ENCODE assay signal across 8 cellular contexts in the genomic region with DNA sequence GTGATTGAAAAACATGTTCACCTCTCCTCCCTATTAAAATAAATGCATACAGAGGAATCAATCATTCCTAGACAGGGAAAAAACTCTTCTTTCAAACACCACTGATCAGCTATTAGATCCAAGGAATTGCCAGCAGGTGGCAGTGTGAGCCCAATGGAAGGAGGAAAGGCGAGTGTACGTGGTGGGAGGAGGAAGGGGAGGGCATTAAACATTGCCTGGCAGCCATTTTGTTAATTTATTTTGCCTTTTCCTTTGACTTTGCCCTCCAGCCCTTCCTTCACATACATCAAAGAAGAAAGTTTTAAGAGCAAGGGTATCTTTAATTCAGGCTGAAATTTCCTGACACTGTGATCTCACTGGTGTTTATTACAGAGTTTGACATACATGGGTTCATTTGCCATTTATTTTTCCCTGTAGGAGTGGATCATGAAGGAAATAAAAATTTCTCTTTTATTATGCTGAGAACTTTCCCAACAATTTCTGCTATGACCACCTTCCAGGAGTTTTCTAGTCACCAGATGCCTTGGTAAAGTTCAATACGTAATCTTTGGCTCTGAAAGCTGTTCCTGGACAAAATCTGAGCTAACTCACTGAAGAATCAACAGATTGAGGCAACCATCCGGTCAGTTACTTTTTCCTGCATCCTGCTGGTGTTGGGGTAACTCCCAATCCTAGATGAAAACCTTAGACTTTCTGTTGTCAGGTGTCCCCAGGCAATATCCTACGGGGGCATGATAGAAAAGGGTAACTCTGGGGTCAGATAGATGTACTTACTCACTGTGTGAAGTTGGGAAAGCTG. TPM values are rescaled to one million over a fixed set of nuclear protein-coding genes. Genes with fewer than 3 reads are reported as not detected.
DNase-seq lines count a peak whose midpoint lies in the region; ATAC-seq, FAIRE-seq and TF ChIP-seq lines count a peak whose summit lies in the region.

No MANE protein-coding gene starts in this region.

- peak; percentile 45 for TF ChIP-seq POLR2A in endothelial cell of umbilical vein (IDR thresholded peaks at IDR 0.05; ENCODE audit: low read depth, low read length)

- no peaks in the 10 kb centered on the region for H3K36me3 ChIP-seq in A673 (ENCODE audit: insufficient read depth, low read length, poor library complexity, severe bottlenecking)
- no peaks in the 10 kb centered on the region for H3K36me3 ChIP-seq in HUES6 (ENCODE audit: control insufficient read depth, insufficient read depth, low read length)
- no peaks in the 10 kb centered on the region for H3K36me3 ChIP-seq in NT2/D1 (ENCODE audit: insufficient read depth, insufficient read length, low read length)
- no peaks in the 10 kb centered on the region for H3K36me3 ChIP-seq in endothelial cell of umbilical vein (ENCODE audit: control insufficient read depth in 2 of 2, extremely low read depth in 1 of 2, insufficient read depth in 2 of 2, low read length in 2 of 2)

- no peaks in the 10 kb centered on the region for H3K27me3 ChIP-seq in A673 (replicated peaks; ENCODE audit: insufficient read depth, low read depth, low read length, poor library complexity)
- H3K27me3 ChIP-seq in HUES6 (ENCODE audit: control insufficient read depth, insufficient read depth, low read length) = no peaks in the 10 kb centered on the region
- no peaks in the 10 kb centered on the region for H3K27me3 ChIP-seq in NT2/D1 (ENCODE audit: insufficient read depth, insufficient read length)
- H3K27me3 ChIP-seq in endothelial cell of umbilical vein (ENCODE audit: control insufficient read depth in 2 of 2, insufficient read depth in 2 of 2, low read length in 2 of 2) = peaks cover 0 to 2% of the 10 kb centered on the region in 2 experiments

- dilution Hi-C loops in endothelial cell of umbilical vein (cut with MboI; ENCODE audit: extremely low pct_ligation_motif_present, low sequenced_read_pairs) = no loop called here

- peak; percentile 87 for FAIRE-seq in endothelial cell of umbilical vein (lab: Jason Lieb, UNC)

- CTCF ChIA-PET in A673 (lab: Charles Lee) (interaction anchor here (0.8 to 3.1 kb wide), 15 partner anchors 10 to 438 kb away, joined by 3 to 33 read pairs (median 5); partner anchors contain the start of genes AHCYL1 and GSTM1), endothelial cell of umbilical vein (lab: Charles Lee) (interaction anchor here (0.6 to 4.9 kb wide), 56 partner anchors 8 to 465 kb away, joined by 3 to 565 read pairs (median 4); partner anchors contain the start of genes AHCYL1, AMPD2, EPS8L3 and GNAT2)

- H3K4me1 ChIP-seq in A673 (ENCODE audit: insufficient read depth, low read length, poor library complexity, severe bottlenecking) (peaks cover 21% of the 10 kb centered on the region), HUES6 (ENCODE audit: control insufficient read depth, insufficient read depth, low read length) (peaks cover 13% of the 10 kb centered on the region), NT2/D1 (ENCODE audit: insufficient read depth, insufficient read length) (peaks cover 5% of the 10 kb centered on the region), endothelial cell of umbilical vein (ENCODE audit: control insufficient read depth, extremely low read depth, insufficient read depth, low read length) (peaks cover 29% of the 10 kb centered on the region)

- peaks cover 39% of the 10 kb centered on the region for H3K79me2 ChIP-seq in endothelial cell of umbilical vein (ENCODE audit: control insufficient read depth, insufficient read depth, low read length)

- POLR2A ChIA-PET in A673 (lab: Charles Lee; ENCODE audit: low non-redundant PET) (no interaction called here), endothelial cell of umbilical vein (lab: Charles Lee) (interaction anchor here (0.9 to 1.5 kb wide), 2 partner anchors 14 to 94 kb away, joined by 3 to 7 read pairs; no protein-coding TSS in a partner anchor)

- H2AFZ ChIP-seq in endothelial cell of umbilical vein (ENCODE audit: low read depth, low read length) = peak overlapping the region; percentile 9

- no peaks in the 10 kb centered on the region for H4K20me1 ChIP-seq in endothelial cell of umbilical vein (replicated peaks; ENCODE audit: control insufficient read depth, extremely low read depth, insufficient read depth, low read length)

- H3K9me3 ChIP-seq in A673 (ENCODE audit: low read depth, low read length, poor library complexity, severe bottlenecking) (no peaks in the 10 kb centered on the region), HUES6 (ENCODE audit: control insufficient read depth, insufficient read depth, low read depth, low read length) (no peaks in the 10 kb centered on the region), NT2/D1 (ENCODE audit: insufficient read depth, low read length) (no peaks in the 10 kb centered on the region), endothelial cell of umbilical vein (replicated peaks; ENCODE audit: control insufficient read depth, insufficient read depth, low read length) (no peaks in the 10 kb centered on the region)

- DNase-seq in A673 (ENCODE audit: low spot score) (peak; percentile 95), NT2/D1 (ENCODE audit: low read depth, low spot score) (peak; percentile 86), endothelial cell of umbilical vein (ENCODE audit: low read depth, low spot score) (peak; percentile 88), midbrain (lab: John Stamatoyannopoulos, UW) (peak; percentile 91)
- peak; percentile 89 for DNase-seq in activated CD8-positive, alpha-beta memory T cell treated with anti-CD3 and anti-CD28 coated beads, Interleukin-2, amount 50 U/mL, for 4 hours
- DNase-seq in stimulated activated CD8-positive, alpha-beta memory T cell treated with anti-CD3 and anti-CD28 coated beads, Interleukin-15, amount 100 ng/mL, for 24 hours (ENCODE audit: low read depth) = peak; percentile 65

- H3K9me1 ChIP-seq in endothelial cell of umbilical vein (replicated peaks; ENCODE audit: control insufficient read depth, extremely low read depth, insufficient read depth, low read length) = peaks cover 2% of the 10 kb centered on the region

- TF ChIP-seq CTCF in A673 (conservative IDR thresholded peaks at IDR 0.05; ENCODE audit: low read depth, low read length) (peak; percentile 90), endothelial cell of umbilical vein (IDR thresholded peaks at IDR 0.05; ENCODE audit: extremely low read depth in 1 of 2, insufficient read depth in 1 of 2, low read depth in 1 of 2, low read length in 2 of 2) (peak; percentile 74 to 82)

- H3K27ac ChIP-seq in A673 (ENCODE audit: low read depth, low read length, poor library complexity, severe bottlenecking) = peak overlapping the region; percentile 94
- H3K27ac ChIP-seq in HUES6 (ENCODE audit: low read depth, low read length) = peak overlapping the region; percentile 27; the same call in 1 of the 2 replicates
- peak overlapping the region; percentile 87 for H3K27ac ChIP-seq in endothelial cell of umbilical vein (ENCODE audit: insufficient read depth, low read depth, low read length)

- intact Hi-C loops in A673 (cut with micrococcal nuclease; ENCODE audit: unreplicated experiment) = loop anchor here (1.0 to 5.0 kb wide), 4 partner anchors 76 to 438 kb away; partner anchors contain the start of gene AHCYL1
- intact Hi-C loops in endothelial cell of umbilical vein (cut with micrococcal nuclease) = loop anchor here (1.0 to 10.0 kb wide), 6 partner anchors 75 to 438 kb away; partner anchors contain the start of gene AHCYL1

- H3K9ac ChIP-seq in HUES6 (ENCODE audit: low read length) = peak overlapping the region; percentile 26
- peak overlapping the region; percentile 24 for H3K9ac ChIP-seq in NT2/D1 (ENCODE audit: insufficient read length, low read depth)
- peak overlapping the region; percentile 97 for H3K9ac ChIP-seq in endothelial cell of umbilical vein (replicated peaks; ENCODE audit: extremely low read depth, insufficient read depth, low read length)

- BruUV-seq in A673 (replicated peaks; lab: Mats Ljungman, UMichigan) = no TSS peak
- BruUV-seq in endothelial cell of umbilical vein (replicated peaks; lab: Mats Ljungman, UMichigan) = no TSS peak

- peak overlapping the region; percentile 95 for H3K4me2 ChIP-seq in endothelial cell of umbilical vein (ENCODE audit: insufficient read depth, low read length)

- H3K4me3 ChIP-seq in A673 (ENCODE audit: low read depth, low read length, poor library complexity, severe bottlenecking) = peak overlapping the region; percentile 95
- H3K4me3 ChIP-seq in HUES6 (ENCODE audit: low read depth, low read length) = peak overlapping the region; percentile 99
- no peak overlapping the region for H3K4me3 ChIP-seq in NT2/D1 (ENCODE audit: insufficient read length, low read depth)
- H3K4me3 ChIP-seq in endothelial cell of umbilical vein (replicated peaks in 1 of 3; ENCODE audit: insufficient read depth in 1 of 3, low read depth in 1 of 3, low read length in 3 of 3) = peak overlapping the region in 1 of 3 experiments; percentile 98

- ATAC-seq in GM18868 (IDR thresholded peaks at IDR 0.05; ENCODE audit: unreplicated experiment) = peak; percentile 43

RNA-seq across cellular contexts. Expression of gene GNAI3, which starts 1.9 kb away (rescaled TPM):
- total RNA-seq in A673 (2021) (11.1 and 12.8 TPM in 2 replicates), endothelial cell of umbilical vein (12.9 and 14.0 TPM in 2 replicates)
- polyA plus RNA-seq in endothelial cell of umbilical vein = 3.7 and 5.0 TPM in 2 replicates
- 6.2 and 6.5 TPM in 2 replicates for polyA plus RNA-seq in endothelial cell of umbilical vein (2011; cell fraction: cytosol; rRNA removed)
- polyA plus RNA-seq in endothelial cell of umbilical vein (2011; cell fraction: nucleus; rRNA removed) = 5.3 and 6.5 TPM in 2 replicates
- polyA plus RNA-seq in endothelial cell of umbilical vein (2012) = 6.9 and 10.7 TPM in 2 replicates
- polyA minus RNA-seq in endothelial cell of umbilical vein = 11.1 and 11.8 TPM in 2 replicates
- 5.3 TPM for polyA minus RNA-seq in endothelial cell of umbilical vein (2011; cell fraction: cytosol; rRNA and poly(A)+ RNA removed)
- 12.6 and 15.0 TPM in 2 replicates for polyA minus RNA-seq in endothelial cell of umbilical vein (2011; cell fraction: nucleus; rRNA and poly(A)+ RNA removed)

RNA-seq across cellular contexts. Expression of gene GPR61, which starts 6.8 kb away (rescaled TPM):
- not detected in 2 replicates for total RNA-seq in A673 (2021)
- not detected in 2 replicates for total RNA-seq in endothelial cell of umbilical vein
- polyA plus RNA-seq in endothelial cell of umbilical vein = not detected in 2 replicates
- not detected in 2 replicates for polyA plus RNA-seq in endothelial cell of umbilical vein (2011; cell fraction: cytosol; rRNA removed)
- not detected in 2 replicates for polyA plus RNA-seq in endothelial cell of umbilical vein (2011; cell fraction: nucleus; rRNA removed)
- polyA plus RNA-seq in endothelial cell of umbilical vein (2012) = not detected in 2 replicates
- polyA minus RNA-seq in endothelial cell of umbilical vein = not detected in 2 replicates
- polyA minus RNA-seq in endothelial cell of umbilical vein (2011; cell fraction: cytosol; rRNA and poly(A)+ RNA removed) = not detected
- 0.63 TPM in 1 of 2 replicates, not detected in the other for polyA minus RNA-seq in endothelial cell of umbilical vein (2011; cell fraction: nucleus; rRNA and poly(A)+ RNA removed)

RNA-seq across cellular contexts. Expression of gene AMIGO1, which starts 37.0 kb away (rescaled TPM):
- total RNA-seq in A673 (2021) (1.8 and 2.3 TPM in 2 replicates), endothelial cell of umbilical vein (0.78 and 0.88 TPM in 2 replicates)
- polyA plus RNA-seq in endothelial cell of umbilical vein = 0.67 and 0.80 TPM in 2 replicates
- 0.50 and 0.61 TPM in 2 replicates for polyA plus RNA-seq in endothelial cell of umbilical vein (2011; cell fraction: cytosol; rRNA removed)
- 0.37 and 0.52 TPM in 2 replicates for polyA plus RNA-seq in endothelial cell of umbilical vein (2011; cell fraction: nucleus; rRNA removed)
- 1.00 and 1.3 TPM in 2 replicates for polyA plus RNA-seq in endothelial cell of umbilical vein (2012)
- 1.2 and 1.3 TPM in 2 replicates for polyA minus RNA-seq in endothelial cell of umbilical vein
- polyA minus RNA-seq in endothelial cell of umbilical vein (2011; cell fraction: cytosol; rRNA and poly(A)+ RNA removed) = 0.51 TPM
- 0.43 and 0.53 TPM in 2 replicates for polyA minus RNA-seq in endothelial cell of umbilical vein (2011; cell fraction: nucleus; rRNA and poly(A)+ RNA removed)

RNA-seq across cellular contexts. Expression of gene CYB561D1, which starts 52.6 kb away (rescaled TPM):
- total RNA-seq in A673 (2021) (5.7 and 7.3 TPM in 2 replicates), endothelial cell of umbilical vein (6.9 and 7.3 TPM in 2 replicates)
- polyA plus RNA-seq in endothelial cell of umbilical vein = 7.2 and 9.2 TPM in 2 replicates
- polyA plus RNA-seq in endothelial cell of umbilical vein (2011; cell fraction: cytosol; rRNA removed) = 5.3 and 6.3 TPM in 2 replicates
- polyA plus RNA-seq in endothelial cell of umbilical vein (2011; cell fraction: nucleus; rRNA removed) = 7.0 and 7.2 TPM in 2 replicates
- 5.4 and 5.6 TPM in 2 replicates for polyA plus RNA-seq in endothelial cell of umbilical vein (2012)
- 8.8 and 18.9 TPM in 2 replicates for polyA minus RNA-seq in endothelial cell of umbilical vein
- polyA minus RNA-seq in endothelial cell of umbilical vein (2011; cell fraction: cytosol; rRNA and poly(A)+ RNA removed) = 2.4 TPM
- 4.2 and 5.4 TPM in 2 replicates for polyA minus RNA-seq in endothelial cell of umbilical vein (2011; cell fraction: nucleus; rRNA and poly(A)+ RNA removed)

Comparison
In these comparisons a context has a peak if more than half of its experiments do, and no peak if none do; other contexts are left out.
1. H3K27ac ChIP-seq: peak in every context shown above with its lines; median percentile 94 in A673; 87 in endothelial cell of umbilical vein; 27 in HUES6.
2. H3K9ac ChIP-seq: peak in every context shown above with its lines; median percentile 97 in endothelial cell of umbilical vein; 26 in HUES6; 24 in NT2/D1.